31 cellular contexts compared by ENCODE assay signal in genomic region chr1:200458780-200459179, GRCh38.
"Had no signal": no experiment of that assay in that cellular context is flagged by ENCODE, and none has a peak within 500 bp of the region (broad histone marks: within the 10 kb centered on the region; RNA-seq: fewer than 3 reads in every experiment).

No MANE protein-coding gene starts in this region.

- H3K36me3 ChIP-seq: neutrophil, pancreas, spleen, suprapubic skin, tibial artery, transverse colon, upper lobe of right lung, uterus had no signal

- H3K4me3 ChIP-seq: pancreas, psoas muscle, skin epidermis, smooth muscle cell, spleen, suprapubic skin, testis, tibial artery, transverse colon, upper lobe of right lung, uterus had no signal

- H3K27me3 ChIP-seq: neutrophil, pancreas, spleen, suprapubic skin, testis, transverse colon, upper lobe of right lung, uterus had no signal

- DNase-seq: naive thymus-derived CD8-positive, alpha-beta T cell; nephron progenitor cell; nucleus accumbens; pancreas; psoas muscle; right cardiac atrium; spleen; stimulated activated CD4-positive, alpha-beta T cell treated with anti-CD3 and anti-CD28 coated beads, Interleukin-12 subunit alpha, Interleukin-12 subunit beta, amount 100 ng/mL, for 4 hours; stimulated activated CD4-positive, alpha-beta T cell treated with anti-CD3 and anti-CD28 coated beads, Interleukin-1b, Interleukin-23, amount 100 ng/mL, for 48 hours; stimulated activated CD4-positive, alpha-beta T cell treated with anti-CD3 and anti-CD28 coated beads, Interleukin-4, amount 100 ng/mL, for 1 hour; stimulated activated CD4-positive, alpha-beta T cell treated with anti-CD3 and anti-CD28 coated beads, Interleukin-4, amount 100 ng/mL, for 4 hours; stimulated activated CD8-positive, alpha-beta memory T cell treated with anti-CD3 and anti-CD28 coated beads, Interleukin-4, amount 100 ng/mL, for 48 hours; stimulated activated naive CD4-positive, alpha-beta T cell; stimulated activated naive CD8-positive, alpha-beta T cell treated with anti-CD3 and anti-CD28 coated beads, Interleukin-15, amount 100 ng/mL, for 72 hours; stimulated activated naive CD8-positive, alpha-beta T cell treated with anti-CD3 and anti-CD28 coated beads, Interleukin-15, Interleukin-2, amounts not matched to agents 100 U/mL and 50 U/mL, for 24 hours; substantia nigra; testis; tibial artery; transverse colon; upper lobe of right lung; uterus had no signal

- H3K9me3 ChIP-seq: neutrophil, pancreas, psoas muscle, spleen, suprapubic skin, testis, tibial artery, transverse colon, upper lobe of right lung, uterus had no signal

- H3K4me1 Mint-ChIP-seq: naive thymus-derived CD8-positive, alpha-beta T cell; neural crest cell; stimulated activated naive CD8-positive, alpha-beta T cell treated with anti-CD3 and anti-CD28 coated beads, Interleukin-15, amount 100 ng/mL, for 72 hours had no signal

- H3K36me3 Mint-ChIP-seq: naive thymus-derived CD8-positive, alpha-beta T cell; natural killer cell treated with Interleukin-12 subunit alpha and Interleukin-12 subunit beta and Interleukin-15 and Interleukin-18, amount 100 ng/mL, for 72 hours; stimulated activated memory B cell treated with anti-CD40 and anti-IgM and Interleukin-4, amounts not matched to agents 10 μg/mL and 1 μg/mL and 100 μg/mL, for 72 hours; type B pancreatic cell had no signal

- ATAC-seq: naive thymus-derived CD8-positive, alpha-beta T cell; natural killer cell treated with Interleukin-12 subunit alpha and Interleukin-12 subunit beta and Interleukin-15 and Interleukin-18, amount 100 ng/mL, for 72 hours; pancreas; psoas muscle; right cardiac atrium; sciatic nerve; stimulated activated memory B cell treated with anti-CD40 and anti-IgM and Interleukin-4, amounts not matched to agents 10 μg/mL and 1 μg/mL and 100 μg/mL, for 72 hours; stimulated activated naive CD8-positive, alpha-beta T cell treated with anti-CD3 and anti-CD28 coated beads, Interleukin-15, amount 100 ng/mL, for 72 hours; stimulated activated naive CD8-positive, alpha-beta T cell treated with anti-CD3 and anti-CD28 coated beads, Interleukin-15, Interleukin-2, amounts not matched to agents 100 U/mL and 50 U/mL, for 24 hours; upper lobe of right lung had no signal

- H3K4me3 Mint-ChIP-seq: naive thymus-derived CD8-positive, alpha-beta T cell; natural killer cell treated with Interleukin-12 subunit alpha and Interleukin-12 subunit beta and Interleukin-15 and Interleukin-18, amount 100 ng/mL, for 72 hours; nephron progenitor cell; neural crest cell; stimulated activated memory B cell treated with anti-CD40 and anti-IgM and Interleukin-4, amounts not matched to agents 10 μg/mL and 1 μg/mL and 100 μg/mL, for 72 hours; stimulated activated naive CD8-positive, alpha-beta T cell treated with anti-CD3 and anti-CD28 coated beads, Interleukin-15, amount 100 ng/mL, for 72 hours; type B pancreatic cell had no signal

- H3K27ac Mint-ChIP-seq: naive thymus-derived CD8-positive, alpha-beta T cell; nephron progenitor cell; progenitor cell of endocrine pancreas; stimulated activated memory B cell treated with anti-CD40 and anti-IgM and Interleukin-4, amounts not matched to agents 10 μg/mL and 1 μg/mL and 100 μg/mL, for 72 hours; stimulated activated naive CD8-positive, alpha-beta T cell treated with anti-CD3 and anti-CD28 coated beads, Interleukin-15, amount 100 ng/mL, for 72 hours; type B pancreatic cell had no signal

- H3K27ac ChIP-seq: neutrophil, pancreas, psoas muscle, skin epidermis, spleen, suprapubic skin, testis, tibial artery, transverse colon, upper lobe of right lung, uterus had no signal

- H3K4me1 ChIP-seq: pancreas, psoas muscle, spleen, suprapubic skin, testis, tibial artery, transverse colon, upper lobe of right lung, uterus had no signal

- H3K27me3 Mint-ChIP-seq: natural killer cell treated with Interleukin-12 subunit alpha and Interleukin-12 subunit beta and Interleukin-15 and Interleukin-18, amount 100 ng/mL, for 72 hours; progenitor cell of endocrine pancreas; stimulated activated memory B cell treated with anti-CD40 and anti-IgM and Interleukin-4, amounts not matched to agents 10 μg/mL and 1 μg/mL and 100 μg/mL, for 72 hours; type B pancreatic cell had no signal

- H3K9me3 Mint-ChIP-seq: naive thymus-derived CD8-positive, alpha-beta T cell; natural killer cell treated with Interleukin-12 subunit alpha and Interleukin-12 subunit beta and Interleukin-15 and Interleukin-18, amount 100 ng/mL, for 72 hours; nephron progenitor cell; neural crest cell; stimulated activated memory B cell treated with anti-CD40 and anti-IgM and Interleukin-4, amounts not matched to agents 10 μg/mL and 1 μg/mL and 100 μg/mL, for 72 hours; stimulated activated naive CD8-positive, alpha-beta T cell treated with anti-CD3 and anti-CD28 coated beads, Interleukin-15, amount 100 ng/mL, for 72 hours; type B pancreatic cell had no signal
